1 cellular context compared by ENCODE assay signal in the genomic region with DNA sequence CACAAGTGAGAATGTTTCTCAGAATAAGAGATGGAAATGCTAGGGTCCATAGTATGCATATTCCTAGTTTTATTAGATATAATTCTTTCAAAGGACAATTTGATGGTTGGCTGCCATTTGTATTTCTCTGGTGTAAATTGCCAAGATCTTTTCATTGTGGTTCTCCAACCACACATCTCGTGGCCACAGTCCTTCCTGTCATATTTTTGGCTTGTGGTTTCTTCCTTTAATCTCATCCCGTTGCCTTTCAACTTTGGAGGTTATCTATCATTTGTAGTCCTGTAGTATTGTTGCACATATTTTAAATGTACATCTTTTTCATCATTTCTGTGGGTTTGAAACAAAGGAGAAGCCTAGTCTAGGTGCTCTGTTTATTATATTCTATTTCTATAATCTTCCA.
TF ChIP-seq lines count a peak whose summit lies in the region.

No MANE protein-coding gene starts in this region.

TF ChIP-seq in SK-N-SH, 30 proteins besides CTCF, POLR2A, EP300 and RAD21 (continued from another document):
- TF ChIP-seq, protein P1, sequence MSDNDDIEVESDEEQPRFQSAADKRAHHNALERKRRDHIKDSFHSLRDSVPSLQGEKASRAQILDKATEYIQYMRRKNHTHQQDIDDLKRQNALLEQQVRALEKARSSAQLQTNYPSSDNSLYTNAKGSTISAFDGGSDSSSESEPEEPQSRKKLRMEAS (IDR thresholded peaks at IDR 0.05; ENCODE audit: low read depth) = no peak
- TF ChIP-seq IRF3 (IDR thresholded peaks at IDR 0.05; ENCODE audit: low read depth, low read length) = no peak
- TF ChIP-seq RFX5 (IDR thresholded peaks at IDR 0.05; ENCODE audit: low read length) = no peak
- no peak for TF ChIP-seq MXI1 (IDR thresholded peaks at IDR 0.05; ENCODE audit: low read depth, low read length)
- no peak for TF ChIP-seq NFIC (IDR thresholded peaks at IDR 0.05; ENCODE audit: borderline replicate concordance)
- TF ChIP-seq NRF1 (IDR thresholded peaks at IDR 0.05; ENCODE audit: low read depth, low read length) = no peak
- TF ChIP-seq ZBTB33 (IDR thresholded peaks at IDR 0.05; ENCODE audit: borderline replicate concordance, low read depth) = no peak
- TF ChIP-seq POLR2AphosphoS5 (IDR thresholded peaks at IDR 0.05; ENCODE audit: low read depth, low read length) = no peak
- no peak for TF ChIP-seq TAF1 (IDR thresholded peaks at IDR 0.05; ENCODE audit: borderline replicate concordance, low read depth, low read length)
